26 cellular contexts compared by ENCODE assay signal in genomic region chr13:41099986-41100385, GRCh38.
"Had no signal": no experiment of that assay in that cellular context is flagged by ENCODE, and none has a peak within 500 bp of the region (broad histone marks: within the 10 kb centered on the region; RNA-seq: fewer than 3 reads in every experiment).

No MANE protein-coding gene starts in this region.

- H3K27ac Mint-ChIP-seq: IgD-negative memory B cell had no signal

- H3K4me1 Mint-ChIP-seq: IgD-negative memory B cell had no signal

- H3K27me3 Mint-ChIP-seq: IgD-negative memory B cell had no signal

- H3K9ac ChIP-seq: KMS-11, SK-N-SH had no signal

- H3K27ac ChIP-seq: HL-60, KMS-11, SJSA1 had no signal

- DNase-seq: Kasumi-1, MM.1S, NCI-H1092 treated with DMSO at 0.1 percent for 48 hours, NCI-H1436, NCI-H187, NCI-H2029, NCI-H2081 treated with DMSO at 0.1 percent for 48 hours, NCI-H2171, NCI-H226, NCI-H446, NCI-H510A, NCI-H524 treated with DMSO at 0.1 percent for 48 hours, NCI-H69, NCI-H774, Right ventricle myocardium superior, RPMI8226, SIG-M5, SK-N-SH, SW 1271 had no signal

- H3K4me1 ChIP-seq: SJSA1 had no signal

- H3K4me3 Mint-ChIP-seq: IgD-negative memory B cell had no signal

- H3K36me3 ChIP-seq: SJSA1 had no signal

- H3K9me3 ChIP-seq: SJSA1, SK-N-SH had no signal

- H3K9me3 Mint-ChIP-seq: IgD-negative memory B cell had no signal

- H3K4me2 ChIP-seq: KMS-11, SK-N-SH had no signal

- H3K27me3 ChIP-seq: SJSA1 had no signal

- H3K4me3 ChIP-seq: K562, SJSA1 had no signal

- ATAC-seq: K562 had no signal

- FAIRE-seq: HTR-8/SVneo, K562, RCC 7860 had no signal
